ENCODE assay signal across 8 cellular contexts in the genomic region with DNA sequence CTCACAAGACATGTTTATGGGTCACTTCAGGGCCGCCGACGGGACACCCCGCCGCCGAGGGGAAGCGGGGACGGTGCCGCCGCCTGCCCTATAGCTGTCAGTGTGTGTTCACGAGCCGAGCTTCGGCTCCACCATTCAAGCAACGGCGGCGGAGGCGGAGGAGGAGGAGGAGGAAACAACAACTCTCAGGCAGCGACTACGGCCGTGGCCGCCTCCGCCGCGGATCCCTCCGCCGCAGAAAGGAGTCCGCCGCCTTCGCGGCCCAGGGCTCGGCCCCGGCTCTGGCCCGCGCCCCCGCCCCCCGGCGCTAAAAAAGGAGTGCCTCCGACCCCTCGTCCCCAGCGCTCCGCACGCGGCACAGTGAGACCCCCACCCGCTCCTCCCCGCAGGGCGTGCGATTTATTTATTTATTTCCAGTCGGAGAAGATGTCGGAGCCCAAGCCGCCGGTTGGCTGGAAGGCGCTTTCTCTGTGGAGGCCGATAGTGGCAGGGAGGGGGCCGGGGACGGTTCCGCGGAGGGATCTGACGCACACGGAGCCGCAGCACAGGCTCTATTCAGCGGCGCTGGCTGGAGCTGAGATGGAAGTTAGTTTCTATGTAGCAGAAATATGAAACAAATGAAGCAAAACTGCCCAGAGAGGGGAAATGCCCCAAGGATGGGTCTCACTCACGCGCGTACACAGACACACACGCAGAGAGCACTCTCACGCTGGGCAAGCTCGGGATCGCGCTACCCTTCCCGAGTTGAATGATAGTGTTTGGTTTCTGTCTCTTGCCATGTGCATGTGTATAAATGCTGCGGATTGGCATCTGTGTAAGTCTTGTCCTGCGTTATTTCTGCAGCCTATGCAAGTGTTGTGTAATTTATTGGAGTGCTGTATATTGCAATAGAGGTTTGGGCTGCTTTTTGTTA. TPM values are rescaled to one million over a fixed set of nuclear protein-coding genes. Genes with fewer than 3 reads are reported as not detected.
DNase-seq lines count a peak whose midpoint lies in the region; ATAC-seq and TF ChIP-seq lines count a peak whose summit lies in the region.

A gene (minus strand): TSS at position 198 of the 913 bp plus-strand sequence. CDS start 186 bp downstream, at position 12.

- H4K20me1 ChIP-seq in osteoblast (ENCODE audit: insufficient read depth, low read length) = no peaks in the 10 kb centered on the region

- H2AFZ ChIP-seq in osteoblast (ENCODE audit: low read length) = peak within 1 kb of the TSS; percentile 100

- H3K27me3 ChIP-seq in osteoblast (ENCODE audit: insufficient read depth, low read length) (no peaks in the 10 kb centered on the region), testis (no peaks in the 10 kb centered on the region)

- peak within 1 kb of the TSS; percentile 84 for H3K4me2 ChIP-seq in osteoblast (ENCODE audit: insufficient read depth, low read length)

- H3K4me3 ChIP-seq in osteoblast (ENCODE audit: insufficient read depth, low read length) (peak within 1 kb of the TSS; percentile 94), testis (peak within 1 kb of the TSS; percentile 82 to 98)

- WGBS in testis, 2 donors = 0% methylated on average over 26 to 69 of the region's 73 CpGs

- H3K9me3 ChIP-seq in osteoblast (ENCODE audit: low read depth, low read length) = no peaks in the 10 kb centered on the region
- no peaks in the 10 kb centered on the region for H3K9me3 ChIP-seq in testis

- ATAC-seq in HG02642 (IDR thresholded peaks at IDR 0.05; ENCODE audit: poor library complexity, unreplicated experiment) = peak; percentile 74
- ATAC-seq in activated naive CD4-positive, alpha-beta T cell treated with anti-CD3 and anti-CD28 coated beads, Interleukin-2, amount 50 U/mL, for 72 hours = peak; percentile 81 to 84

- TF ChIP-seq POLR2A in GM10847 (IDR thresholded peaks at IDR 0.05; ENCODE audit: extremely low read depth, insufficient read length) = peak; percentile 75
- no peak for TF ChIP-seq POLR2A in testis (IDR thresholded peaks at IDR 0.05)

- peaks cover 5 to 17% of the 10 kb centered on the region in 2 donors for H3K36me3 Mint-ChIP-seq in activated naive CD4-positive, alpha-beta T cell treated with anti-CD3 and anti-CD28 coated beads, Interleukin-2, amount 50 U/mL, for 72 hours

- H3K4me1 ChIP-seq in osteoblast (ENCODE audit: insufficient read depth, low read length) (peaks cover 12% of the 10 kb centered on the region), testis (peaks cover 11% of the 10 kb centered on the region)

- H3K9me3 Mint-ChIP-seq in activated naive CD4-positive, alpha-beta T cell treated with anti-CD3 and anti-CD28 coated beads, Interleukin-2, amount 50 U/mL, for 72 hours = no peaks in the 10 kb centered on the region

- DNase-seq in NCI-H1105 (lab: John Stamatoyannopoulos, UW) (peak; percentile 97), SKM-1 (lab: John Stamatoyannopoulos, UW; ENCODE audit: unreplicated experiment) (peak; percentile 84), glomerular visceral epithelial cell (ENCODE audit: extremely low spot score) (peak; percentile 95), osteoblast (ENCODE audit: insufficient read length, low spot score, missing footprints) (peak; percentile 95), testis (peak; percentile 95)
- peak; percentile 83 to 93 for DNase-seq in activated naive CD4-positive, alpha-beta T cell treated with anti-CD3 and anti-CD28 coated beads, Interleukin-2, amount 50 U/mL, for 72 hours (ENCODE audit: low spot score in 2 of 2)

- peak within 1 kb of the TSS; percentile 93 for H3K27ac ChIP-seq in osteoblast (ENCODE audit: low read depth, low read length)
- H3K27ac ChIP-seq in testis = peak within 1 kb of the TSS; percentile 98 to 100

- peaks cover 32% of the 10 kb centered on the region for H3K79me2 ChIP-seq in osteoblast (ENCODE audit: insufficient read depth, low read length)

- H3K36me3 ChIP-seq in osteoblast (ENCODE audit: insufficient read depth, low read length) = no peaks in the 10 kb centered on the region
- no peaks in the 10 kb centered on the region for H3K36me3 ChIP-seq in testis (ENCODE audit: low read depth, missing control alignments)

- intact Hi-C loops in testis (cut with DNase I; ENCODE audit: low total_unique reads) = no loop called here

- peak within 1 kb of the TSS; percentile 94 to 95 for H3K27ac Mint-ChIP-seq in activated naive CD4-positive, alpha-beta T cell treated with anti-CD3 and anti-CD28 coated beads, Interleukin-2, amount 50 U/mL, for 72 hours

- no peak for TF ChIP-seq CTCF in osteoblast (IDR thresholded peaks at IDR 0.05; ENCODE audit: extremely low read depth, low read depth, low read length)
- TF ChIP-seq CTCF in testis (IDR thresholded peaks at IDR 0.05) = peak in 1 of 3 experiments; percentile 19

RNA-seq across cellular contexts. Expression of the gene that starts here (rescaled TPM):
- total RNA-seq in activated naive CD4-positive, alpha-beta T cell treated with anti-CD3 and anti-CD28 coated beads, Interleukin-2, amount 50 U/mL, for 72 hours = 10 to 100 TPM; 26.8 to 37.8 TPM
- total RNA-seq in osteoblast (23.9 and 24.5 TPM in 2 replicates), testis (10 to 100 TPM; 43.5 to 43.9 TPM)
- polyA plus RNA-seq in testis (ENCODE audit: insufficient read depth, low read depth, low replicate concordance) = 9.0 TPM

Comparison
In these comparisons a context has a peak if more than half of its experiments do, and no peak if none do; other contexts are left out.
1. Peak in every context shown above with its lines: DNase-seq, ATAC-seq, H3K4me3 ChIP-seq and H3K27ac ChIP-seq.